15 cellular contexts compared by ENCODE assay signal in the genomic region with DNA sequence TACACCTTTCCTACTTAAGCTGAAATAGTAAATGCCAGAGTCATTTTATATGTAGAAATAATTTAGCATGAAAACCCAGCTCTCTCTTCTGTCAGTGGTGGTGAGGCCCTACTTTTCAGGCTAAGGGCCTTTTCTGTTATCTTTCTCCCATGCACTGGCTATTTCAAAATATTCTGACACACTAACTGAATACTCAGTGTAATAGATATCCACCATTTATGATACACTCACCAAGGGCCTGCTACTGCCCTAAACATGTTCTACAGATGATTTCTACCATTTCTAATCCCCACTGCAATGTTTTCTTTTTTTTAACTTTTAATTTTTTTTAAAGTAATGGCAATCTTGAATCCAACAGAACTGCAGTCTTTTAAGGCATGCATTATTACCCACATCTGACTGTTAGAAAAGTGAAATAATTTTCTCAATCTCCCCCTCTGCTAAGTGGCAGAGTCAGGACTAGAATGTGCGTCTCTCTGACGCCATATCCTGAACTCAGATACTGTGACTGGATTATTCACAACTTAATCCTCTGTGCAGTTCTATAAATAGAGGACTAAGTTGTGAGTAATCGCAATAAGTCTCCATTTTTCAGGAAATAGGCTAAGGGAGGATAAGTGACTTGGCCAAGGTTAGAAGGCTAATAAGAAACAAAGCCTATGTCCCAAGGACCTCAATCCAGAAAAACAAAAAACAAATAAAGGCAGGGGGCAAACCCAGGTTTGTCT. TPM values are rescaled to one million over a fixed set of nuclear protein-coding genes. Genes with fewer than 3 reads are reported as not detected.
DNase-seq lines count a peak whose midpoint lies in the region; ATAC-seq, FAIRE-seq and TF ChIP-seq lines count a peak whose summit lies in the region.
"Had no signal": no experiment of that assay in that cellular context is flagged by ENCODE, and none has a peak within 500 bp of the region (broad histone marks: within the 10 kb centered on the region; RNA-seq: fewer than 3 reads in every experiment).

No MANE protein-coding gene starts in this region.

- FAIRE-seq in urothelium cell line (lab: Jason Lieb, UNC), result no peak

- TF ChIP-seq CTCF in fibroblast of mammary gland (conservative IDR thresholded peaks at IDR 0.05; ENCODE audit: control insufficient read depth, insufficient read depth, low read depth, low read length) (no peak), uterus (IDR thresholded peaks at IDR 0.05) (no peak)

- H3K27me3 ChIP-seq in uterus (no peaks in the 10 kb centered on the region), H7 (ENCODE audit: control insufficient read depth, insufficient read depth, low read length) (no peaks in the 10 kb centered on the region)
- H3K27me3 ChIP-seq: thyroid gland had no signal

- no peaks in the 10 kb centered on the region for H3K27me3 Mint-ChIP-seq in activated CD8-positive, alpha-beta memory T cell treated with anti-CD3 and anti-CD28 coated beads, Interleukin-2, amount 10 ng/mL, durations not matched to agents 7 days and 5 days

- H3K9me3 Mint-ChIP-seq in activated CD8-positive, alpha-beta memory T cell treated with anti-CD3 and anti-CD28 coated beads, Interleukin-2, amount 10 ng/mL, durations not matched to agents 7 days and 5 days (ENCODE audit: low read depth), result no peaks in the 10 kb centered on the region
- H3K9me3 Mint-ChIP-seq: IgD-negative memory B cell, nephron had no signal

- no peak overlapping the region for H3K27ac ChIP-seq in uterus

- no peak for TF ChIP-seq POLR2A in uterus (IDR thresholded peaks at IDR 0.05)

- ATAC-seq in activated CD8-positive, alpha-beta memory T cell treated with anti-CD3 and anti-CD28 coated beads, Interleukin-2, amount 10 ng/mL, durations not matched to agents 7 days and 5 days, result no peak
- ATAC-seq in SK-N-SH treated with all-trans-retinoic acid at 6 μM for 48 hours (peak; percentile 82), HG02610 (IDR thresholded peaks at IDR 0.05; ENCODE audit: unreplicated experiment) (no peak)

- CTCF ChIA-PET in activated CD8-positive, alpha-beta memory T cell treated with anti-CD3 and anti-CD28 coated beads, Interleukin-2, amount 10 ng/mL, durations not matched to agents 7 days and 5 days (lab: Charles Lee), result interaction anchor here (0.7 to 9.9 kb wide), 10 partner anchors 10 to 174 kb away, joined by 3 to 248 read pairs (median 4); no protein-coding TSS in a partner anchor

- H3K4me1 Mint-ChIP-seq in activated CD8-positive, alpha-beta memory T cell treated with anti-CD3 and anti-CD28 coated beads, Interleukin-2, amount 10 ng/mL, durations not matched to agents 7 days and 5 days, result peaks cover 51% of the 10 kb centered on the region

- no peaks in the 10 kb centered on the region for H3K9me3 ChIP-seq in uterus
- H3K9me3 ChIP-seq: thyroid gland had no signal

- intact Hi-C loops in uterus (cut with DNase I; ENCODE audit: low total_unique reads), result no loop called here

- no peak overlapping the region for H3K4me3 Mint-ChIP-seq in activated CD8-positive, alpha-beta memory T cell treated with anti-CD3 and anti-CD28 coated beads, Interleukin-2, amount 10 ng/mL, durations not matched to agents 7 days and 5 days
- H3K4me3 Mint-ChIP-seq: IgD-negative memory B cell, nephron had no signal

- no peaks in the 10 kb centered on the region for H3K36me3 ChIP-seq in uterus
- H3K36me3 ChIP-seq in H7 (replicated peaks; ENCODE audit: control insufficient read depth, insufficient read depth, low read length), result no peaks in the 10 kb centered on the region
- H3K36me3 ChIP-seq: thyroid gland had no signal

- no peak for DNase-seq in activated CD8-positive, alpha-beta memory T cell treated with anti-CD3 and anti-CD28 coated beads, Interleukin-2, amount 10 ng/mL, durations not matched to agents 7 days and 5 days
- no peak for DNase-seq in activated CD8-positive, alpha-beta memory T cell treated with anti-CD3 and anti-CD28 coated beads, Interleukin-2, amount 50 U/mL, for 4 hours
- peak; percentile 97 for DNase-seq in fibroblast of mammary gland (ENCODE audit: low read depth)
- peak; percentile 25 for DNase-seq in urothelium cell line (ENCODE audit: low spot score)
- no peak for DNase-seq in uterus
- no peak for DNase-seq in H7
- DNase-seq: ACHN; activated T-cell treated with anti-CD3 and anti-CD28 coated beads for 4 hours; NCI-H446; stimulated activated CD4-positive, alpha-beta T cell treated with anti-CD3 and anti-CD28 coated beads, Interleukin-4, amount 100 ng/mL, for 1 hour; thyroid gland had no signal

- H3K4me1 ChIP-seq in uterus, result no peaks in the 10 kb centered on the region

- peaks cover 20% of the 10 kb centered on the region for H3K36me3 Mint-ChIP-seq in activated CD8-positive, alpha-beta memory T cell treated with anti-CD3 and anti-CD28 coated beads, Interleukin-2, amount 10 ng/mL, durations not matched to agents 7 days and 5 days
- H3K36me3 Mint-ChIP-seq: IgD-negative memory B cell had no signal

- peak overlapping the region; percentile 35 for H3K27ac Mint-ChIP-seq in activated CD8-positive, alpha-beta memory T cell treated with anti-CD3 and anti-CD28 coated beads, Interleukin-2, amount 10 ng/mL, durations not matched to agents 7 days and 5 days
- H3K27ac Mint-ChIP-seq: IgD-negative memory B cell had no signal

- no peak overlapping the region for H3K4me3 ChIP-seq in fibroblast of mammary gland (ENCODE audit: control insufficient read depth, low read depth, low read length)
- no peak overlapping the region for H3K4me3 ChIP-seq in uterus
- H3K4me3 ChIP-seq in H7 (ENCODE audit: insufficient read depth, low read depth, low read length), result no peak overlapping the region
- H3K4me3 ChIP-seq: thyroid gland had no signal

TF ChIP-seq in SK-N-SH treated with all-trans-retinoic acid at 6 μM for 48 hours, 23 proteins besides CTCF, POLR2A, EP300 and RAD21:
- TF ChIP-seq PPARA (CRISPR knock-in tag; IDR thresholded peaks at IDR 0.05; ENCODE audit: borderline replicate concordance) (no peak), SNAI2 (CRISPR knock-in tag; IDR thresholded peaks at IDR 0.05) (no peak), ISL1 (CRISPR knock-in tag; IDR thresholded peaks at IDR 0.05) (peak; percentile 26; the same call in 1 of the 2 replicates), TOX (CRISPR knock-in tag; IDR thresholded peaks at IDR 0.05; ENCODE audit: borderline replicate concordance) (peak; percentile 62; the same call in 1 of the 2 replicates), ZNF8 (CRISPR knock-in tag; IDR thresholded peaks at IDR 0.05) (no peak), ESRRG (CRISPR knock-in tag; IDR thresholded peaks at IDR 0.05) (no peak), ZC3H10 (CRISPR knock-in tag; IDR thresholded peaks at IDR 0.05) (0 out of 2 replicates have a peak, but pooled peaks have one; percentile 61), RARB (CRISPR knock-in tag; IDR thresholded peaks at IDR 0.05) (no peak)
- TF ChIP-seq, protein P1, sequence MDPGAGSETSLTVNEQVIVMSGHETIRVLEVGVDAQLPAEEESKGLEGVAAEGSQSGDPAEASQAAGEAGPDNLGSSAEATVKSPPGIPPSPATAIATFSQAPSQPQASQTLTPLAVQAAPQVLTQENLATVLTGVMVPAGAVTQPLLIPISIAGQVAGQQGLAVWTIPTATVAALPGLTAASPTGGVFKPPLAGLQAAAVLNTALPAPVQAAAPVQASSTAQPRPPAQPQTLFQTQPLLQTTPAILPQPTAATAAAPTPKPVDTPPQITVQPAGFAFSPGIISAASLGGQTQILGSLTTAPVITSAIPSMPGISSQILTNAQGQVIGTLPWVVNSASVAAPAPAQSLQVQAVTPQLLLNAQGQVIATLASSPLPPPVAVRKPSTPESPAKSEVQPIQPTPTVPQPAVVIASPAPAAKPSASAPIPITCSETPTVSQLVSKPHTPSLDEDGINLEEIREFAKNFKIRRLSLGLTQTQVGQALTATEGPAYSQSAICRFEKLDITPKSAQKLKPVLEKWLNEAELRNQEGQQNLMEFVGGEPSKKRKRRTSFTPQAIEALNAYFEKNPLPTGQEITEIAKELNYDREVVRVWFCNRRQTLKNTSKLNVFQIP (CRISPR knock-in tag; IDR thresholded peaks at IDR 0.05; ENCODE audit: borderline replicate concordance, low read depth), result no peak
- TF ChIP-seq, protein P2, sequence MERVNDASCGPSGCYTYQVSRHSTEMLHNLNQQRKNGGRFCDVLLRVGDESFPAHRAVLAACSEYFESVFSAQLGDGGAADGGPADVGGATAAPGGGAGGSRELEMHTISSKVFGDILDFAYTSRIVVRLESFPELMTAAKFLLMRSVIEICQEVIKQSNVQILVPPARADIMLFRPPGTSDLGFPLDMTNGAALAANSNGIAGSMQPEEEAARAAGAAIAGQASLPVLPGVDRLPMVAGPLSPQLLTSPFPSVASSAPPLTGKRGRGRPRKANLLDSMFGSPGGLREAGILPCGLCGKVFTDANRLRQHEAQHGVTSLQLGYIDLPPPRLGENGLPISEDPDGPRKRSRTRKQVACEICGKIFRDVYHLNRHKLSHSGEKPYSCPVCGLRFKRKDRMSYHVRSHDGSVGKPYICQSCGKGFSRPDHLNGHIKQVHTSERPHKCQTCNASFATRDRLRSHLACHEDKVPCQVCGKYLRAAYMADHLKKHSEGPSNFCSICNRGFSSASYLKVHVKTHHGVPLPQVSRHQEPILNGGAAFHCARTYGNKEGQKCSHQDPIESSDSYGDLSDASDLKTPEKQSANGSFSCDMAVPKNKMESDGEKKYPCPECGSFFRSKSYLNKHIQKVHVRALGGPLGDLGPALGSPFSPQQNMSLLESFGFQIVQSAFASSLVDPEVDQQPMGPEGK (CRISPR knock-in tag; IDR thresholded peaks at IDR 0.05; ENCODE audit: borderline replicate concordance), result no peak

RNA-seq across cellular contexts. Expression of a gene that starts 44.0 kb away (rescaled TPM):
- 10 to 100 TPM; 75.6 to 89.9 TPM for total RNA-seq in activated CD8-positive, alpha-beta memory T cell treated with anti-CD3 and anti-CD28 coated beads, Interleukin-2, amount 10 ng/mL, durations not matched to agents 7 days and 5 days
- total RNA-seq in uterus, result 1 to 10 TPM in 3 of 4 donors, under 1 TPM in 1; under 0.01 to 6.5 (median 3.7) TPM
- total RNA-seq in H7 (2014; rRNA removed; shearing (Covaris generic)), result 15.9 and 17.1 TPM in 2 replicates

Comparison
In these comparisons a context has a peak if more than half of its experiments do, and no peak if none do; other contexts are left out.
1. DNase-seq: peak in fibroblast of mammary gland (single experiment) and urothelium cell line (single experiment); none in activated CD8-positive, alpha-beta memory T cell treated with anti-CD3 and anti-CD28 coated beads, Interleukin-2, amount 10 ng/mL, durations not matched to agents 7 days and 5 days (single experiment), activated CD8-positive, alpha-beta memory T cell treated with anti-CD3 and anti-CD28 coated beads, Interleukin-2, amount 50 U/mL, for 4 hours (single experiment), uterus (0 of 2) and H7 (single experiment).